In genomic region chr2:44392338-44392943, GRCh38 we compare ENCODE assay signal across 8 cellular contexts. TPM values are rescaled to one million over a fixed set of nuclear protein-coding genes. Genes with fewer than 3 reads are reported as not detected.
DNase-seq lines count a peak whose midpoint lies in the region; ATAC-seq and TF ChIP-seq lines count a peak whose summit lies in the region.

No MANE protein-coding gene starts in this region.

- no peak overlapping the region for H3K27ac ChIP-seq in liver (ENCODE audit: low read depth in 1 of 2, low read length in 2 of 2)

- BruUV-seq in MCF 10A (replicated peaks; lab: Mats Ljungman, UMichigan) = no TSS peak

- TF ChIP-seq CTCF in MCF 10A (IDR thresholded peaks at IDR 0.05; ENCODE audit: unreplicated experiment) (peak; percentile 58), liver (IDR thresholded peaks at IDR 0.05; ENCODE audit: low read depth, low read length, missing input control) (peak; percentile 58)

- no peak overlapping the region for H3K9ac ChIP-seq in liver (ENCODE audit: low read depth in 1 of 2, low read length in 2 of 2)

- POLR2A ChIA-PET in MCF 10A (lab: Yijun Ruan, JAX) = interaction anchor here (0.6 to 2.5 kb wide), 5 partner anchors 10 to 566 kb away, joined by 3 to 12 read pairs (median 3); partner anchors contain the start of genes CAMKMT and PREPL

- H3K36me3 ChIP-seq in liver (ENCODE audit: control insufficient read depth in 4 of 4, insufficient read depth in 3 of 4, low read depth in 1 of 4, low read length in 3 of 4) = no peaks in the 10 kb centered on the region

- intact Hi-C loops in MCF 10A (cut with micrococcal nuclease) = loop anchor here (1.0 to 5.0 kb wide), 4 partner anchors 87 to 580 kb away; no protein-coding TSS in a partner anchor

- H3K4me1 Mint-ChIP-seq in MCF 10A (ENCODE audit: insufficient read depth, unreplicated experiment) = no peaks in the 10 kb centered on the region

- DNase-seq in DMS53 treated with DMSO at 0.1 percent for 48 hours (lab: John Stamatoyannopoulos, UW; ENCODE audit: unreplicated experiment) (peak; percentile 33), LHCN-M2 (ENCODE audit: low read depth) (peak; percentile 35), SKM-1 treated with dmso at 0.1 percent for 144 hours (lab: John Stamatoyannopoulos, UW; ENCODE audit: unreplicated experiment) (peak; percentile 20), MCF 10A (ENCODE audit: unreplicated experiment) (peak; percentile 67), GM19240 (ENCODE audit: insufficient read length, low spot score) (no peak)
- DNase-seq in stimulated activated naive CD4-positive, alpha-beta T cell (lab: John Stamatoyannopoulos, UW) = peak in 4 of 6 experiments; percentile 3 to 39 (median 21)

- H3K4me3 ChIP-seq in liver (ENCODE audit: low read depth in 1 of 3, low read length in 3 of 3) = no peak overlapping the region

- H3K36me3 Mint-ChIP-seq in MCF 10A (ENCODE audit: insufficient read depth, unreplicated experiment) = no peaks in the 10 kb centered on the region

- no peak for ATAC-seq in GM21529 (IDR thresholded peaks at IDR 0.05; ENCODE audit: unreplicated experiment)

- H3K27ac Mint-ChIP-seq in MCF 10A (ENCODE audit: low read depth, unreplicated experiment) = no peak overlapping the region

- CTCF ChIA-PET in MCF 10A (lab: Yijun Ruan, JAX) = interaction anchor here (0.5 to 9.4 kb wide), 27 partner anchors 8 to 1148 kb away, joined by 3 to 206 read pairs (median 4); partner anchors contain the start of genes CAMKMT and PREPL

- H3K27me3 Mint-ChIP-seq in MCF 10A (ENCODE audit: insufficient read depth, unreplicated experiment) = no peaks in the 10 kb centered on the region

- H3K4me1 ChIP-seq in liver (ENCODE audit: control insufficient read depth in 4 of 4, insufficient read depth in 4 of 4, low read length in 3 of 4) = no peaks in the 10 kb centered on the region

- no peak overlapping the region for H3K4me3 Mint-ChIP-seq in MCF 10A (ENCODE audit: unreplicated experiment)

- H3K9me3 ChIP-seq in liver (ENCODE audit: control insufficient read depth in 4 of 4, low read length in 3 of 4) = no peaks in the 10 kb centered on the region

- TF ChIP-seq RAD21 in liver (IDR thresholded peaks at IDR 0.05) = peak; percentile 78 to 80

- H3K9me3 Mint-ChIP-seq in MCF 10A (ENCODE audit: unreplicated experiment) = no peaks in the 10 kb centered on the region

- no peaks in the 10 kb centered on the region for H3K27me3 ChIP-seq in liver (ENCODE audit: control insufficient read depth in 4 of 4, insufficient read depth in 4 of 4, low read length in 3 of 4)

- whole genome bisulfite sequencing in liver = 45% methylated on average over 3 of the region's 3 CpGs

TF ChIP-seq in liver, 16 proteins besides CTCF, POLR2A, EP300 and RAD21:
- TF ChIP-seq FOXA2 (IDR thresholded peaks at IDR 0.05) (no peak), RXRA (IDR thresholded peaks at IDR 0.05) (no peak), FOXA1 (IDR thresholded peaks at IDR 0.05) (no peak), MAX (IDR thresholded peaks at IDR 0.05) (no peak), GABPA (IDR thresholded peaks at IDR 0.05 in 1 of 2, conservative IDR thresholded peaks at IDR 0.05 in 1 of 2) (no peak), JUND (IDR thresholded peaks at IDR 0.05) (no peak), HNF4G (IDR thresholded peaks at IDR 0.05) (no peak), TAF1 (conservative IDR thresholded peaks at IDR 0.05) (no peak), EGR1 (IDR thresholded peaks at IDR 0.05; ENCODE audit: low read depth in 2 of 2) (no peak), SP1 (IDR thresholded peaks at IDR 0.05) (no peak), NR2F2 (IDR thresholded peaks at IDR 0.05) (no peak), HNF4A (conservative IDR thresholded peaks at IDR 0.05) (no peak), ATF3 (IDR thresholded peaks at IDR 0.05) (no peak), YY1 (IDR thresholded peaks at IDR 0.05) (no peak), REST (IDR thresholded peaks at IDR 0.05) (no peak)
- TF ChIP-seq, protein P1, sequence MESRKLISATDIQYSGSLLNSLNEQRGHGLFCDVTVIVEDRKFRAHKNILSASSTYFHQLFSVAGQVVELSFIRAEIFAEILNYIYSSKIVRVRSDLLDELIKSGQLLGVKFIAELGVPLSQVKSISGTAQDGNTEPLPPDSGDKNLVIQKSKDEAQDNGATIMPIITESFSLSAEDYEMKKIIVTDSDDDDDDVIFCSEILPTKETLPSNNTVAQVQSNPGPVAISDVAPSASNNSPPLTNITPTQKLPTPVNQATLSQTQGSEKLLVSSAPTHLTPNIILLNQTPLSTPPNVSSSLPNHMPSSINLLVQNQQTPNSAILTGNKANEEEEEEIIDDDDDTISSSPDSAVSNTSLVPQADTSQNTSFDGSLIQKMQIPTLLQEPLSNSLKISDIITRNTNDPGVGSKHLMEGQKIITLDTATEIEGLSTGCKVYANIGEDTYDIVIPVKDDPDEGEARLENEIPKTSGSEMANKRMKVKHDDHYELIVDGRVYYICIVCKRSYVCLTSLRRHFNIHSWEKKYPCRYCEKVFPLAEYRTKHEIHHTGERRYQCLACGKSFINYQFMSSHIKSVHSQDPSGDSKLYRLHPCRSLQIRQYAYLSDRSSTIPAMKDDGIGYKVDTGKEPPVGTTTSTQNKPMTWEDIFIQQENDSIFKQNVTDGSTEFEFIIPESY (IDR thresholded peaks at IDR 0.05) = no peak

RNA-seq across cellular contexts. Expression of gene CAMKMT, which starts 30.7 kb away (rescaled TPM):
- total RNA-seq in LHCN-M2 (2014; rRNA removed) = 6.2 and 10.1 TPM in 2 replicates
- polyA plus RNA-seq in LHCN-M2 (2012) = 3.8 TPM
- 9.9 and 14.4 TPM in 2 replicates for total RNA-seq in MCF 10A (2022)
- 10 to 100 TPM in 1 of 2 donors, 1 to 10 TPM in 1; 7.1 to 12.7 TPM for total RNA-seq in liver
- polyA plus RNA-seq in liver = 1 to 10 TPM; 1.5 to 7.2 TPM

RNA-seq across cellular contexts. Expression of gene PREPL, which starts 31.1 kb away (rescaled TPM):
- total RNA-seq in LHCN-M2 (2014; rRNA removed) = 38.5 and 43.2 TPM in 2 replicates
- polyA plus RNA-seq in LHCN-M2 (2012) = 11.5 TPM
- total RNA-seq in MCF 10A (2022) = 53.0 and 70.0 TPM in 2 replicates
- 10 to 100 TPM; 14.0 to 18.8 TPM for total RNA-seq in liver
- polyA plus RNA-seq in liver = 1 to 10 TPM; 7.9 to 9.5 TPM
